ENCODE assay signal across 20 cellular contexts in the genomic region with DNA sequence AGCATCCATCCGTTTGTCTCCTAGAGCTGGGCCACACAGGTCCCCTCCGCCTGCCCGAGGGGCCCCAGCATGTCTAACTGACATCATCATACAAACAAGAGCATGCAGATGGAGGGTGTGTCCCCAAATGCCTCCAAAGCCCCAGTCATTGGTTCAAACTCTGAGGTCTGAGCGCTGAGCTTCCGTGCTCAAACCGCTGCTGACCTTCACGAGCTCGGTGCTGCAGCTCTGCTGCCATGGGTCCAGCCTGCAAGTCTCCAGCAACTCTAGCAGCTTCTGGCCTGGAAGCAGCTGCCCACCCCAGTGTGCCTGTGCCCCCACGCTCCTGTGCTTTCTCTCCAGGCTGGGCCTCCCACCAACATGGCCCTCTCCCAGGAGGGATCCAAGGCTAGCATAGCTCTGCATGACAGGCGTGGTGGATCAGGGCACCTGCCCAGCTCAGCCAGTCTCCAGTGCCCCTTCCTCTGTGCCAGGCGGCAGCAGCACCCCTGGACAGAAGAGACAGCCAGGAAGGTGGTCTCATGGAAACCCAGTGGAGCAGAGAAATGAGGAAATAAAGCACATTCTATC.
"Had no signal": no experiment of that assay in that cellular context is flagged by ENCODE, and none has a peak within 500 bp of the region (broad histone marks: within the 10 kb centered on the region; RNA-seq: fewer than 3 reads in every experiment).

No MANE protein-coding gene starts in this region.

- H3K4me1 Mint-ChIP-seq: naive B cell had no signal

- H3K4me3 ChIP-seq: esophagus squamous epithelium, gastroesophageal sphincter, lung, ovary, stomach, thoracic aorta, upper lobe of left lung had no signal

- H3K27ac ChIP-seq: esophagus squamous epithelium, gastroesophageal sphincter, ovary, stomach, thoracic aorta, upper lobe of left lung had no signal

- H3K4me3 Mint-ChIP-seq: dendritic cell treated with granulocyte-macrophage colony-stimulating factor and Interleukin-4, amounts not matched to agents 40 ng/mL and 50 ng/mL, for 4 days; naive B cell had no signal

- H3K27ac Mint-ChIP-seq: dendritic cell treated with granulocyte-macrophage colony-stimulating factor and Interleukin-4, amounts not matched to agents 40 ng/mL and 50 ng/mL, for 4 days; naive B cell had no signal

- H3K9me3 ChIP-seq: esophagus squamous epithelium, gastroesophageal sphincter, ovary, stomach, thoracic aorta, upper lobe of left lung had no signal

- H3K36me3 Mint-ChIP-seq: naive B cell had no signal

- H3K27me3 Mint-ChIP-seq: dendritic cell treated with granulocyte-macrophage colony-stimulating factor and Interleukin-4, amounts not matched to agents 40 ng/mL and 50 ng/mL, for 4 days had no signal

- H3K4me1 ChIP-seq: esophagus squamous epithelium, gastroesophageal sphincter, upper lobe of left lung had no signal

- FAIRE-seq: colon, keratinocyte had no signal

- H3K36me3 ChIP-seq: esophagus squamous epithelium, gastroesophageal sphincter, ovary, stomach, thoracic aorta, upper lobe of left lung had no signal

- DNase-seq: cerebellar nuclear complex; esophagus squamous epithelium; foreskin fibroblast; glutamatergic neuron; left ventricle myocardium superior; mesendoderm; naive B cell; ovary; retina; stimulated activated CD4-positive, alpha-beta T cell treated with anti-CD3 and anti-CD28 coated beads, Interleukin-2, amount 100 ng/mL, for 24 hours; stimulated activated naive CD4-positive, alpha-beta T cell; stomach; substantia nigra had no signal

- H3K9me3 Mint-ChIP-seq: dendritic cell treated with granulocyte-macrophage colony-stimulating factor and Interleukin-4, amounts not matched to agents 40 ng/mL and 50 ng/mL, for 4 days had no signal

- H3K27me3 ChIP-seq: esophagus squamous epithelium, gastroesophageal sphincter, ovary, stomach, upper lobe of left lung had no signal
